Comparison of ENCODE assay signal across 14 cellular contexts in genomic region chr22:45531944-45532631, GRCh38. TPM values are rescaled to one million over a fixed set of nuclear protein-coding genes. Genes with fewer than 3 reads are reported as not detected.
DNase-seq lines count a peak whose midpoint lies in the region; ATAC-seq and TF ChIP-seq lines count a peak whose summit lies in the region.
"Had no signal": no experiment of that assay in that cellular context is flagged by ENCODE, and none has a peak within 500 bp of the region (broad histone marks: within the 10 kb centered on the region; RNA-seq: fewer than 3 reads in every experiment).

No MANE protein-coding gene starts in this region.

- no peak overlapping the region for H3K4me3 Mint-ChIP-seq in activated CD8-positive, alpha-beta memory T cell treated with anti-CD3 and anti-CD28 coated beads, Interleukin-2, amount 10 ng/mL, durations not matched to agents 7 days and 5 days

- H3K36me3 Mint-ChIP-seq in activated CD8-positive, alpha-beta memory T cell treated with anti-CD3 and anti-CD28 coated beads, Interleukin-2, amount 10 ng/mL, durations not matched to agents 7 days and 5 days = no peaks in the 10 kb centered on the region

- no peak for TF ChIP-seq CTCF in RWPE1 (conservative IDR thresholded peaks at IDR 0.05; ENCODE audit: low read depth)
- no peak for TF ChIP-seq CTCF in esophagus muscularis mucosa (IDR thresholded peaks at IDR 0.05)
- TF ChIP-seq CTCF in sigmoid colon (IDR thresholded peaks at IDR 0.05) = no peak

- no peak for ATAC-seq in GM18907 (IDR thresholded peaks at IDR 0.05; ENCODE audit: unreplicated experiment)
- ATAC-seq in activated CD8-positive, alpha-beta memory T cell treated with anti-CD3 and anti-CD28 coated beads, Interleukin-2, amount 10 ng/mL, durations not matched to agents 7 days and 5 days = no peak
- ATAC-seq: left ventricle myocardium superior had no signal

- no peak overlapping the region for H3K27ac Mint-ChIP-seq in activated CD8-positive, alpha-beta memory T cell treated with anti-CD3 and anti-CD28 coated beads, Interleukin-2, amount 10 ng/mL, durations not matched to agents 7 days and 5 days

- in situ Hi-C loops in HAP-1 (cut with MboI; ENCODE audit: low sequenced_read_pairs) = no loop called here

- H3K36me3 ChIP-seq in HAP-1 (replicated peaks) = peaks cover 78% of the 10 kb centered on the region
- peaks cover 0 to 20% (median 0%) of the 10 kb centered on the region in 4 donors for H3K36me3 ChIP-seq in esophagus muscularis mucosa
- H3K36me3 ChIP-seq in sigmoid colon = no peaks in the 10 kb centered on the region

- no peaks in the 10 kb centered on the region for H3K27me3 ChIP-seq in HAP-1 (ENCODE audit: low read depth)
- no peaks in the 10 kb centered on the region for H3K27me3 ChIP-seq in esophagus muscularis mucosa
- no peaks in the 10 kb centered on the region for H3K27me3 ChIP-seq in sigmoid colon

- POLR2A ChIA-PET in RWPE1 (lab: Yijun Ruan, JAX; ENCODE audit: low non-redundant PET) = no interaction called here

- CTCF ChIA-PET in RWPE1 (lab: Yijun Ruan, JAX) = interaction anchor here (0.7 kb wide), 2 partner anchors 46 to 414 kb away, joined by 3 to 6 read pairs; no protein-coding TSS in a partner anchor
- CTCF ChIA-PET in activated CD8-positive, alpha-beta memory T cell treated with anti-CD3 and anti-CD28 coated beads, Interleukin-2, amount 10 ng/mL, durations not matched to agents 7 days and 5 days (lab: Charles Lee) = no interaction called here

- H3K9me3 ChIP-seq in HAP-1 (no peaks in the 10 kb centered on the region), esophagus muscularis mucosa (no peaks in the 10 kb centered on the region), sigmoid colon (no peaks in the 10 kb centered on the region)

- 77% methylated on average over 4 of the region's 5 CpGs for WGBS in esophagus muscularis mucosa
- 67 to 79% methylated on average over 5 of the region's 5 CpGs for WGBS in sigmoid colon, 2 donors

- DNase-seq in HAP-1 (ENCODE audit: low spot score in 2 of 2) (peak; percentile 71 to 86), RWPE1 (ENCODE audit: low spot score) (peak; percentile 30), esophagus muscularis mucosa (ENCODE audit: extremely low spot score) (no peak), sigmoid colon (no peak), mesenteric fat pad (ENCODE audit: low spot score) (no peak)
- DNase-seq in activated CD8-positive, alpha-beta memory T cell treated with anti-CD3 and anti-CD28 coated beads, Interleukin-2, amount 10 ng/mL, durations not matched to agents 7 days and 5 days = no peak
- DNase-seq: activated effector memory CD4-positive, alpha-beta T cell treated with Interleukin-2 at 50 U/mL for 16 hours; C1 segment of cervical spinal cord; dermis blood vessel endothelial cell; left ventricle myocardium superior; NCI-H226; PC-9; stimulated activated naive CD4-positive, alpha-beta T cell had no signal

- peaks cover 6% of the 10 kb centered on the region for H3K27me3 Mint-ChIP-seq in activated CD8-positive, alpha-beta memory T cell treated with anti-CD3 and anti-CD28 coated beads, Interleukin-2, amount 10 ng/mL, durations not matched to agents 7 days and 5 days

- no peaks in the 10 kb centered on the region for H3K4me1 Mint-ChIP-seq in activated CD8-positive, alpha-beta memory T cell treated with anti-CD3 and anti-CD28 coated beads, Interleukin-2, amount 10 ng/mL, durations not matched to agents 7 days and 5 days

- no peak for TF ChIP-seq EP300 in esophagus muscularis mucosa (IDR thresholded peaks at IDR 0.05)
- no peak for TF ChIP-seq EP300 in sigmoid colon (IDR thresholded peaks at IDR 0.05)

- TF ChIP-seq POLR2A in esophagus muscularis mucosa (IDR thresholded peaks at IDR 0.05; ENCODE audit: low read depth) (no peak), sigmoid colon (IDR thresholded peaks at IDR 0.05) (no peak)

- H3K9me3 Mint-ChIP-seq in activated CD8-positive, alpha-beta memory T cell treated with anti-CD3 and anti-CD28 coated beads, Interleukin-2, amount 10 ng/mL, durations not matched to agents 7 days and 5 days (ENCODE audit: low read depth) = no peaks in the 10 kb centered on the region

- peak overlapping the region; percentile 75 for H3K27ac ChIP-seq in RWPE1
- H3K27ac ChIP-seq in esophagus muscularis mucosa (replicated peaks in 1 of 4) = peak overlapping the region; percentile 18 to 53 (median 46)
- peak overlapping the region; percentile 6 to 60 (median 22) for H3K27ac ChIP-seq in sigmoid colon
- H3K27ac ChIP-seq: PC-9 had no signal

- H3K4me3 ChIP-seq in HAP-1 = no peak overlapping the region
- H3K4me3 ChIP-seq in esophagus muscularis mucosa = no peak overlapping the region
- no peak overlapping the region for H3K4me3 ChIP-seq in sigmoid colon
- H3K4me3 ChIP-seq: PC-9 had no signal

- intact Hi-C loops in esophagus muscularis mucosa (cut with DNase I) (no loop called here), sigmoid colon (cut with DNase I) (no loop called here)

- H3K4me1 ChIP-seq in HAP-1 (peaks cover 15% of the 10 kb centered on the region), esophagus muscularis mucosa (peaks cover 11 to 96% (median 88%) of the 10 kb centered on the region in 4 donors), sigmoid colon (peaks cover 0 to 44% (median 34%) of the 10 kb centered on the region in 4 donors)

RNA-seq across cellular contexts. Expression of gene FBLN1, which starts 29.4 kb away (rescaled TPM):
- total RNA-seq in esophagus muscularis mucosa = 100 to 1,000 TPM; 355 to 534 (median 417) TPM
- 100 to 1,000 TPM; 123 to 230 (median 205) TPM for total RNA-seq in sigmoid colon
- polyA plus RNA-seq in sigmoid colon = 10 to 100 TPM in 2 of 3 donors, 1 to 10 TPM in 1; 9.0 to 43.6 (median 33.0) TPM
- under 1 TPM in 1 of 2 experiments, not detected in 1; 0.42 TPM for total RNA-seq in activated CD8-positive, alpha-beta memory T cell treated with anti-CD3 and anti-CD28 coated beads, Interleukin-2, amount 10 ng/mL, durations not matched to agents 7 days and 5 days
- 224 TPM for total RNA-seq in mesenteric fat pad

Comparison
In these comparisons a context has a peak if more than half of its experiments do, and no peak if none do; other contexts are left out.
1. DNase-seq: peak in HAP-1 (2 of 2) and RWPE1 (single experiment); none in esophagus muscularis mucosa (single experiment), sigmoid colon (single experiment), activated CD8-positive, alpha-beta memory T cell treated with anti-CD3 and anti-CD28 coated beads, Interleukin-2, amount 10 ng/mL, durations not matched to agents 7 days and 5 days (single experiment) and mesenteric fat pad (single experiment).
2. H3K27ac ChIP-seq: peak in every context shown above with its lines; median percentile 75 in RWPE1; 46 in esophagus muscularis mucosa; 22 in sigmoid colon.
3. RNA of gene FBLN1, which starts 29.4 kb away (total RNA-seq): 355 to 534 TPM in esophagus muscularis mucosa, 224 TPM in mesenteric fat pad (single experiment) and 123 to 230 TPM in sigmoid colon; 0.42 TPM in activated CD8-positive, alpha-beta memory T cell treated with anti-CD3 and anti-CD28 coated beads, Interleukin-2, amount 10 ng/mL, durations not matched to agents 7 days and 5 days; every median in the first group is over 10 times any median in the second.